Comparison of ENCODE assay signal across 8 cellular contexts in the genomic region with DNA sequence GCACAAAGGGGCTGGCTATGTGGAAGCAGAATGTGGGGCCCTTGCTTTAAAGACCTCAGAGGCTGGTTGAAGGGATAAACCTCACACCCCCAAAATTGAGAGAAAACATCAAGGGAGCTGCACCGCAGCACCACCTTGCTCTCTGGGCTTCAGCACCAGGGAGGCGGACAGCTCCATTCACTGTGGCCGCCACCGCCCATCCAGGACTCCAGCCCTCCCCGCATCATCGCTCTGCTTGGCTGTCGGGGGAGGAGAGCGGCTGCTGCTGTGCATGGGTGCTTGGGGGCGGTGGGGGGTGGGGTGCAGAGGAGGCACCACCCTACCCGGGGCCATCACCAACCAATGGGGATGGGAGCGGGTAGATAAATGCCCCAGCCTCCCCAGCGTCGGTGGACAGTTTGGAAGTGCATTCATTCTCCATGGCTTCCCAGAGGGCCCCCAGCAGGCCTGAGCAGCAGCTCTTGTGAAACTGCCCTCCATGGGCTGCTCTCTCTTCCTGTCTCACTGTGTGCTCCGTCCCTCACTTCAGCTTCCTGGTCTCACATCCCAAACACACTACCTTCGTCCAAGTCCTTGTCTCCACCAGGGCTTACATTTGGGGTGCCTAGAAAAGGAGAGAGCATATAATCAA.
A peak's percentile ranks its signal among the peaks of the same experiment; 100 is the strongest.
DNase-seq lines count a peak whose midpoint lies in the region; ATAC-seq, FAIRE-seq and TF ChIP-seq lines count a peak whose summit lies in the region.

No MANE protein-coding gene starts in this region.

- TF ChIP-seq CTCF in activated CD8-positive, alpha-beta T cell treated with anti-CD3 and anti-CD28 coated beads for 36 hours (IDR thresholded peaks at IDR 0.05) = no peak

- CTCF ChIA-PET in activated CD8-positive, alpha-beta T cell treated with anti-CD3 and anti-CD28 coated beads for 36 hours (lab: Charles Lee) = interaction anchor here (0.8 kb wide), 1 partner anchor 141 kb away, joined by 3 read pairs; no protein-coding TSS in a partner anchor

- intact Hi-C loops in activated CD8-positive, alpha-beta T cell treated with anti-CD3 and anti-CD28 coated beads for 36 hours (cut with micrococcal nuclease) = no loop called here

- peaks cover 19% of the 10 kb centered on the region for H3K27me3 Mint-ChIP-seq in activated CD8-positive, alpha-beta T cell treated with anti-CD3 and anti-CD28 coated beads for 36 hours

- H3K27ac Mint-ChIP-seq in activated CD8-positive, alpha-beta T cell treated with anti-CD3 and anti-CD28 coated beads for 36 hours = no peak overlapping the region

- no peaks in the 10 kb centered on the region for H3K4me1 Mint-ChIP-seq in activated CD8-positive, alpha-beta T cell treated with anti-CD3 and anti-CD28 coated beads for 36 hours (ENCODE audit: low read depth)

- no peak overlapping the region for H3K4me3 Mint-ChIP-seq in activated CD8-positive, alpha-beta T cell treated with anti-CD3 and anti-CD28 coated beads for 36 hours

- POLR2A ChIA-PET in activated CD8-positive, alpha-beta T cell treated with anti-CD3 and anti-CD28 coated beads for 36 hours (lab: Charles Lee) = interaction anchor here (1.2 to 1.4 kb wide), 2 partner anchors 22 to 67 kb away, joined by 3 to 4 read pairs; no protein-coding TSS in a partner anchor

- H3K9me3 Mint-ChIP-seq in activated CD8-positive, alpha-beta T cell treated with anti-CD3 and anti-CD28 coated beads for 36 hours = peaks cover 16% of the 10 kb centered on the region

- DNase-seq in 8988T = peak; percentile 85
- peak; percentile 51 for DNase-seq in H54 (ENCODE audit: insufficient read length, low spot score)
- peak; percentile 62 for DNase-seq in activated CD8-positive, alpha-beta T cell treated with anti-CD3 and anti-CD28 coated beads for 36 hours
- DNase-seq in hepatic stellate cell (ENCODE audit: low spot score) = peak; percentile 70
- no peak for DNase-seq in NCI-H1092 (lab: John Stamatoyannopoulos, UW)
- DNase-seq in pons (ENCODE audit: low spot score) = no peak
- DNase-seq in cerebellar nuclear complex (lab: John Stamatoyannopoulos, UW) = no peak

- no peak for FAIRE-seq in H54 (lab: Jason Lieb, UNC)

- ATAC-seq in activated CD8-positive, alpha-beta T cell treated with anti-CD3 and anti-CD28 coated beads for 36 hours = peak; percentile 68
- no peak for ATAC-seq in HG02884 (IDR thresholded peaks at IDR 0.05; ENCODE audit: unreplicated experiment)

- no peaks in the 10 kb centered on the region for H3K36me3 Mint-ChIP-seq in activated CD8-positive, alpha-beta T cell treated with anti-CD3 and anti-CD28 coated beads for 36 hours (ENCODE audit: low read depth)

- TF ChIP-seq POLR2A in H54 (IDR thresholded peaks at IDR 0.05; ENCODE audit: low read depth, low read length) = no peak

Comparison
In these comparisons a context has a peak if more than half of its experiments do, and no peak if none do; other contexts are left out.
1. DNase-seq: peak in 8988T (single experiment), H54 (single experiment), activated CD8-positive, alpha-beta T cell treated with anti-CD3 and anti-CD28 coated beads for 36 hours (single experiment) and hepatic stellate cell (single experiment); none in NCI-H1092 (single experiment), pons (single experiment) and cerebellar nuclear complex (0 of 2).